8 cellular contexts compared by ENCODE assay signal in genomic region chr15:72319360-72319984, GRCh38. TPM values are rescaled to one million over a fixed set of nuclear protein-coding genes. Genes with fewer than 3 reads are reported as not detected.
DNase-seq lines count a peak whose midpoint lies in the region; ATAC-seq and TF ChIP-seq lines count a peak whose summit lies in the region.

No MANE protein-coding gene starts in this region.

- no peaks in the 10 kb centered on the region for H3K36me3 ChIP-seq in CD4-positive, CD25-positive, alpha-beta regulatory T cell (ENCODE audit: control insufficient read depth, insufficient read depth, low read length)
- H3K36me3 ChIP-seq in HEK293 (ENCODE audit: control insufficient read depth in 2 of 2, insufficient read depth in 1 of 2, low read length in 2 of 2) = no peaks in the 10 kb centered on the region
- no peaks in the 10 kb centered on the region for H3K36me3 ChIP-seq in RWPE2 (ENCODE audit: low read depth)
- no peaks in the 10 kb centered on the region for H3K36me3 ChIP-seq in prostate gland

- ATAC-seq in CD4-positive, CD25-positive, alpha-beta regulatory T cell (ENCODE audit: low read depth in 2 of 2) = peak; percentile 25 to 37
- ATAC-seq in RWPE2 (ENCODE audit: low read depth) (peak; percentile 83), Right ventricle myocardium superior (ENCODE audit: poor library complexity) (peak; percentile 97), GM18870 (IDR thresholded peaks at IDR 0.05; ENCODE audit: unreplicated experiment) (no peak)

- intact Hi-C loops in Right ventricle myocardium superior (cut with DNase I) = no loop called here
- intact Hi-C loops in prostate gland (cut with DNase I) = loop anchor here (10.0 kb wide), 1 partner anchor 55 kb away; the partner anchor contains the start of gene HEXA

- POLR2A ChIA-PET in HEK293 (lab: Yijun Ruan, JAX) = no interaction called here

- peaks cover 3% of the 10 kb centered on the region for H3K36me3 Mint-ChIP-seq in CD4-positive, CD25-positive, alpha-beta regulatory T cell
- H3K36me3 Mint-ChIP-seq in activated naive CD4-positive, alpha-beta T cell treated with anti-CD3 and anti-CD28 coated beads, Interleukin-2, amount 50 U/mL, for 24 hours = peaks cover 6% of the 10 kb centered on the region

- peak; percentile 14 to 46 (median 43) for DNase-seq in CD4-positive, CD25-positive, alpha-beta regulatory T cell
- DNase-seq in RWPE2 (ENCODE audit: low spot score) = peak; percentile 78
- DNase-seq in Right ventricle myocardium superior = peak; percentile 84
- DNase-seq in prostate gland (ENCODE audit: low spot score) = peak; percentile 62
- no peak for DNase-seq in NCI-H2196 (lab: John Stamatoyannopoulos, UW; ENCODE audit: unreplicated experiment)

- H3K27me3 Mint-ChIP-seq in CD4-positive, CD25-positive, alpha-beta regulatory T cell = peaks cover 14% of the 10 kb centered on the region
- no peaks in the 10 kb centered on the region for H3K27me3 Mint-ChIP-seq in activated naive CD4-positive, alpha-beta T cell treated with anti-CD3 and anti-CD28 coated beads, Interleukin-2, amount 50 U/mL, for 24 hours

- H3K4me3 Mint-ChIP-seq in CD4-positive, CD25-positive, alpha-beta regulatory T cell = peak overlapping the region; percentile 65 to 87 (median 75)
- peak overlapping the region; percentile 84 for H3K4me3 Mint-ChIP-seq in activated naive CD4-positive, alpha-beta T cell treated with anti-CD3 and anti-CD28 coated beads, Interleukin-2, amount 50 U/mL, for 24 hours

- H3K9me3 Mint-ChIP-seq in CD4-positive, CD25-positive, alpha-beta regulatory T cell = peaks cover 0 to 8% (median 5%) of the 10 kb centered on the region in 7 donors
- H3K9me3 Mint-ChIP-seq in activated naive CD4-positive, alpha-beta T cell treated with anti-CD3 and anti-CD28 coated beads, Interleukin-2, amount 50 U/mL, for 24 hours = peaks cover 8% of the 10 kb centered on the region

- CTCF ChIA-PET in HEK293 (lab: Yijun Ruan, JAX) = interaction anchor here (1.1 kb wide), 1 partner anchor 23 kb away, joined by 3 read pairs; no protein-coding TSS in a partner anchor

- TF ChIP-seq CTCF in HEK293 (tag by site-specific recombination; IDR thresholded peaks at IDR 0.05) (no peak), RWPE2 (IDR thresholded peaks at IDR 0.05; ENCODE audit: poor library complexity, severe bottlenecking) (no peak), prostate gland (IDR thresholded peaks at IDR 0.05) (no peak)

- no peak for TF ChIP-seq POLR2A in prostate gland (IDR thresholded peaks at IDR 0.05)

- no peaks in the 10 kb centered on the region for H3K27me3 ChIP-seq in CD4-positive, CD25-positive, alpha-beta regulatory T cell (ENCODE audit: control insufficient read depth, insufficient read depth, low read length)
- H3K27me3 ChIP-seq in RWPE2 (ENCODE audit: insufficient read depth, poor library complexity, severe bottlenecking) (no peaks in the 10 kb centered on the region), prostate gland (replicated peaks; ENCODE audit: insufficient read depth) (no peaks in the 10 kb centered on the region)

- peak overlapping the region in 1 of 3 donors; percentile 87 for H3K27ac Mint-ChIP-seq in CD4-positive, CD25-positive, alpha-beta regulatory T cell
- H3K27ac Mint-ChIP-seq in activated naive CD4-positive, alpha-beta T cell treated with anti-CD3 and anti-CD28 coated beads, Interleukin-2, amount 50 U/mL, for 24 hours = peak overlapping the region; percentile 74

- H3K9me3 ChIP-seq in CD4-positive, CD25-positive, alpha-beta regulatory T cell (ENCODE audit: control insufficient read depth in 2 of 2, low read length in 2 of 2) = peaks cover 0 to 8% of the 10 kb centered on the region in 2 experiments
- no peaks in the 10 kb centered on the region for H3K9me3 ChIP-seq in HEK293 (ENCODE audit: control insufficient read depth, insufficient read depth, low read depth, low read length)
- peaks cover 4% of the 10 kb centered on the region for H3K9me3 ChIP-seq in RWPE2 (ENCODE audit: severe bottlenecking)
- H3K9me3 ChIP-seq in prostate gland = no peaks in the 10 kb centered on the region

- H3K4me3 ChIP-seq in CD4-positive, CD25-positive, alpha-beta regulatory T cell (ENCODE audit: low read depth, low read length) = no peak overlapping the region
- H3K4me3 ChIP-seq in HEK293 (ENCODE audit: low read depth, low read length) (peak overlapping the region; percentile 60), RWPE2 (ENCODE audit: severe bottlenecking) (peak overlapping the region; percentile 34), prostate gland (peak overlapping the region; percentile 37 to 55)

- H3K27ac ChIP-seq in CD4-positive, CD25-positive, alpha-beta regulatory T cell (ENCODE audit: insufficient read depth, low read length, poor library complexity, severe bottlenecking) = no peak overlapping the region
- H3K27ac ChIP-seq in HEK293 (ENCODE audit: extremely low read depth, low read depth, low read length) (no peak overlapping the region), RWPE2 (ENCODE audit: poor library complexity, severe bottlenecking) (no peak overlapping the region), prostate gland (peak overlapping the region in 1 of 2 donors; percentile 37)

- peaks cover 0 to 26% (median 18%) of the 10 kb centered on the region in 4 donors for H3K4me1 Mint-ChIP-seq in CD4-positive, CD25-positive, alpha-beta regulatory T cell
- H3K4me1 Mint-ChIP-seq in activated naive CD4-positive, alpha-beta T cell treated with anti-CD3 and anti-CD28 coated beads, Interleukin-2, amount 50 U/mL, for 24 hours = peaks cover 18% of the 10 kb centered on the region

- 20% methylated on average over 13 of the region's 48 CpGs for WGBS in prostate gland

- peaks cover 9% of the 10 kb centered on the region for H3K4me1 ChIP-seq in CD4-positive, CD25-positive, alpha-beta regulatory T cell (ENCODE audit: control insufficient read depth, insufficient read depth, low read length, poor library complexity, severe bottlenecking)
- H3K4me1 ChIP-seq in HEK293 (ENCODE audit: control insufficient read depth, insufficient read depth, low read length) (peaks cover 5% of the 10 kb centered on the region; the same call in 1 of the 2 replicates), RWPE2 (ENCODE audit: insufficient read depth, poor library complexity, severe bottlenecking) (peaks cover 6% of the 10 kb centered on the region), prostate gland (replicated peaks) (no peaks in the 10 kb centered on the region)

TF ChIP-seq in HEK293, 187 proteins besides CTCF, POLR2A, EP300 and RAD21 (continues in another document):
- peak; percentile 52; the same call in 1 of the 2 replicates for TF ChIP-seq INSM2 (tag by site-specific recombination; IDR thresholded peaks at IDR 0.05)
- no peak for TF ChIP-seq ZNF280D (tag by site-specific recombination; IDR thresholded peaks at IDR 0.05)

RNA-seq across cellular contexts. Expression of gene CELF6, which starts 0.5 kb away (rescaled TPM):
- 1.7 TPM for total RNA-seq in CD4-positive, CD25-positive, alpha-beta regulatory T cell
- under 1 TPM in 1 of 4 donors, not detected in 3; 0.14 TPM for polyA plus RNA-seq in CD4-positive, CD25-positive, alpha-beta regulatory T cell
- 1.3 TPM for total RNA-seq in Right ventricle myocardium superior
- total RNA-seq in prostate gland = 1 to 10 TPM; 3.7 to 7.3 TPM

RNA-seq across cellular contexts. Expression of gene PARP6, which starts 47.1 kb away (rescaled TPM):
- 101 TPM for total RNA-seq in CD4-positive, CD25-positive, alpha-beta regulatory T cell
- 10 to 100 TPM; 14.5 to 19.2 (median 16.0) TPM for polyA plus RNA-seq in CD4-positive, CD25-positive, alpha-beta regulatory T cell
- total RNA-seq in Right ventricle myocardium superior (37.2 TPM), prostate gland (10 to 100 TPM; 34.4 to 85.8 TPM)

RNA-seq across cellular contexts. Expression of gene HEXA, which starts 56.3 kb away (rescaled TPM):
- 88.1 TPM for total RNA-seq in CD4-positive, CD25-positive, alpha-beta regulatory T cell
- 10 to 100 TPM; 81.9 to 97.4 (median 89.4) TPM for polyA plus RNA-seq in CD4-positive, CD25-positive, alpha-beta regulatory T cell
- total RNA-seq in Right ventricle myocardium superior (58.7 TPM), prostate gland (100 to 1,000 TPM in 1 of 2 donors, 10 to 100 TPM in 1; 78.1 to 176 TPM)
